In genomic region chr4:39062094-39062493, GRCh38 we compare ENCODE assay signal across 9 cellular contexts. TPM values are rescaled to one million over a fixed set of nuclear protein-coding genes. Genes with fewer than 3 reads are reported as not detected.
DNase-seq lines count a peak whose midpoint lies in the region; ATAC-seq and TF ChIP-seq lines count a peak whose summit lies in the region.
"Had no signal": no experiment of that assay in that cellular context is flagged by ENCODE, and none has a peak within 500 bp of the region (broad histone marks: within the 10 kb centered on the region; RNA-seq: fewer than 3 reads in every experiment).

A gene with protein sequence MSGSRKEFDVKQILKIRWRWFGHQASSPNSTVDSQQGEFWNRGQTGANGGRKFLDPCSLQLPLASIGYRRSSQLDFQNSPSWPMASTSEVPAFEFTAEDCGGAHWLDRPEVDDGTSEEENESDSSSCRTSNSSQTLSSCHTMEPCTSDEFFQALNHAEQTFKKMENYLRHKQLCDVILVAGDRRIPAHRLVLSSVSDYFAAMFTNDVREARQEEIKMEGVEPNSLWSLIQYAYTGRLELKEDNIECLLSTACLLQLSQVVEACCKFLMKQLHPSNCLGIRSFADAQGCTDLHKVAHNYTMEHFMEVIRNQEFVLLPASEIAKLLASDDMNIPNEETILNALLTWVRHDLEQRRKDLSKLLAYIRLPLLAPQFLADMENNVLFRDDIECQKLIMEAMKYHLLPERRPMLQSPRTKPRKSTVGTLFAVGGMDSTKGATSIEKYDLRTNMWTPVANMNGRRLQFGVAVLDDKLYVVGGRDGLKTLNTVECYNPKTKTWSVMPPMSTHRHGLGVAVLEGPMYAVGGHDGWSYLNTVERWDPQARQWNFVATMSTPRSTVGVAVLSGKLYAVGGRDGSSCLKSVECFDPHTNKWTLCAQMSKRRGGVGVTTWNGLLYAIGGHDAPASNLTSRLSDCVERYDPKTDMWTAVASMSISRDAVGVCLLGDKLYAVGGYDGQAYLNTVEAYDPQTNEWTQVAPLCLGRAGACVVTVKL (plus strand): TSS chr4:39062232. CDS start chr4:39062653, 421 bp downstream.

- DNase-seq in EH (ENCODE audit: low read depth) = peak; percentile 13
- peak; percentile 52 for DNase-seq in SK-N-SH
- no peak for DNase-seq in heart left ventricle
- no peak for DNase-seq in omental fat pad (ENCODE audit: low spot score)
- DNase-seq in HPDE6-E6E7 (ENCODE audit: extremely low spot score) = no peak
- DNase-seq in activated effector memory CD4-positive, alpha-beta T cell treated with anti-CD3 and anti-CD28 coated beads, Interleukin-2, amount 50 U/mL, for 16 hours = no peak
- DNase-seq in GM13977 (ENCODE audit: low spot score) = no peak
- no peak for DNase-seq in NCI-H2196 (lab: John Stamatoyannopoulos, UW; ENCODE audit: unreplicated experiment)
- DNase-seq: central memory CD4-positive, alpha-beta T cell had no signal

- CTCF ChIA-PET in SK-N-SH (lab: Yijun Ruan, JAX) = interaction anchor here (0.9 to 4.6 kb wide), 7 partner anchors 11 to 120 kb away, joined by 3 to 24 read pairs (median 7); no protein-coding TSS in a partner anchor

- in situ Hi-C loops in GM13977 (cut with MboI; ENCODE audit: low pct_unique_long_range_greater_than_20kb, low sequenced_read_pairs, unreplicated experiment) = no loop called here

- ATAC-seq in heart left ventricle (no peak), omental fat pad (ENCODE audit: low FRiP score) (no peak)

- H3K9ac ChIP-seq in SK-N-SH = no peak within 1 kb of the TSS

- H3K4me1 ChIP-seq in SK-N-SH (ENCODE audit: control insufficient read depth in 1 of 2, insufficient read depth in 2 of 2, low read depth in 1 of 2, low read length in 1 of 2) (peaks cover 0 to 14% of the 10 kb centered on the region in 2 experiments; a peak in 2 of 4 replicates), heart left ventricle (peaks cover 0 to 17% (median 0%) of the 10 kb centered on the region in 12 donors)

- H3K4me3 ChIP-seq in SK-N-SH (ENCODE audit: low read depth in 2 of 2, low read length in 1 of 2) (peak within 1 kb of the TSS; percentile 33 to 42), heart left ventricle (no peak within 1 kb of the TSS)

- H3K27me3 ChIP-seq in SK-N-SH (ENCODE audit: insufficient read depth) = no peaks in the 10 kb centered on the region
- H3K27me3 ChIP-seq in heart left ventricle = no peaks in the 10 kb centered on the region

- peak within 1 kb of the TSS; percentile 65 for H3K4me2 ChIP-seq in SK-N-SH

- no peaks in the 10 kb centered on the region for H3K9me2 ChIP-seq in SK-N-SH

- no peaks in the 10 kb centered on the region for H3K9me3 ChIP-seq in SK-N-SH
- no peaks in the 10 kb centered on the region for H3K9me3 ChIP-seq in heart left ventricle

- H4K20me1 ChIP-seq in SK-N-SH (ENCODE audit: insufficient read depth) = no peaks in the 10 kb centered on the region; the same call in 1 of the 2 replicates

- peaks cover 72% of the 10 kb centered on the region for H3K79me2 ChIP-seq in SK-N-SH (ENCODE audit: insufficient read depth)

- no peak for TF ChIP-seq RAD21 in SK-N-SH (IDR thresholded peaks at IDR 0.05; ENCODE audit: low read length)

- H3K27ac ChIP-seq in SK-N-SH (ENCODE audit: low read depth in 2 of 2, low read length in 1 of 2) = peak within 1 kb of the TSS; percentile 64 to 80
- no peak within 1 kb of the TSS for H3K27ac ChIP-seq in heart left ventricle

- POLR2A ChIA-PET in SK-N-SH (lab: Yijun Ruan, JAX) = no interaction called here

- 0 out of 4 replicates have a peak, but pooled peaks of 1 of the 2 experiments have one; percentile 28 for TF ChIP-seq EP300 in SK-N-SH (IDR thresholded peaks at IDR 0.05; ENCODE audit: borderline replicate concordance in 1 of 2, low read depth in 1 of 2, low read length in 1 of 2)

- H2AFZ ChIP-seq in SK-N-SH (ENCODE audit: low read depth) = no peak within 1 kb of the TSS

- H3F3A ChIP-seq in SK-N-SH (replicated peaks; ENCODE audit: insufficient read depth) = peaks cover 10% of the 10 kb centered on the region

- WGBS in SK-N-SH (ENCODE audit: low lambda C conversion rate) = 12% methylated on average over 4 of the region's 4 CpGs
- 21 to 32% (median 22%) methylated on average over 4 of the region's 4 CpGs for WGBS in heart left ventricle, 4 donors

- H3K36me3 ChIP-seq in SK-N-SH (replicated peaks in 1 of 2; ENCODE audit: control insufficient read depth in 1 of 2, insufficient read depth in 2 of 2, low read length in 1 of 2) = no peaks in the 10 kb centered on the region
- H3K36me3 ChIP-seq in heart left ventricle = no peaks in the 10 kb centered on the region

- no peak for TF ChIP-seq POLR2A in heart left ventricle (IDR thresholded peaks at IDR 0.05)

- TF ChIP-seq CTCF in SK-N-SH (IDR thresholded peaks at IDR 0.05) (no peak), heart left ventricle (IDR thresholded peaks at IDR 0.05) (no peak), omental fat pad (IDR thresholded peaks at IDR 0.05) (no peak), GM13977 (IDR thresholded peaks at IDR 0.05; ENCODE audit: extremely low read depth, insufficient read depth, missing control alignments) (no peak)

- intact Hi-C loops in heart left ventricle (cut with DNase I) = no loop called here

TF ChIP-seq in SK-N-SH, 30 proteins besides CTCF, POLR2A, EP300 and RAD21:
- peak; percentile 16; the same call in 1 of the 2 replicates for TF ChIP-seq TCF12 (IDR thresholded peaks at IDR 0.05)
- no peak for TF ChIP-seq SMC3 (IDR thresholded peaks at IDR 0.05; ENCODE audit: low read depth, low read length)
- peak; percentile 53 for TF ChIP-seq PBX3 (IDR thresholded peaks at IDR 0.05)
- TF ChIP-seq FOXJ3 (CRISPR knock-in tag; IDR thresholded peaks at IDR 0.05) = no peak
- no peak for TF ChIP-seq JUND (IDR thresholded peaks at IDR 0.05)
- TF ChIP-seq, protein P1, sequence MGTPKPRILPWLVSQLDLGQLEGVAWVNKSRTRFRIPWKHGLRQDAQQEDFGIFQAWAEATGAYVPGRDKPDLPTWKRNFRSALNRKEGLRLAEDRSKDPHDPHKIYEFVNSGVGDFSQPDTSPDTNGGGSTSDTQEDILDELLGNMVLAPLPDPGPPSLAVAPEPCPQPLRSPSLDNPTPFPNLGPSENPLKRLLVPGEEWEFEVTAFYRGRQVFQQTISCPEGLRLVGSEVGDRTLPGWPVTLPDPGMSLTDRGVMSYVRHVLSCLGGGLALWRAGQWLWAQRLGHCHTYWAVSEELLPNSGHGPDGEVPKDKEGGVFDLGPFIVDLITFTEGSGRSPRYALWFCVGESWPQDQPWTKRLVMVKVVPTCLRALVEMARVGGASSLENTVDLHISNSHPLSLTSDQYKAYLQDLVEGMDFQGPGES (IDR thresholded peaks at IDR 0.05; ENCODE audit: low read depth, low read length) = no peak
- no peak for TF ChIP-seq NFIC (IDR thresholded peaks at IDR 0.05; ENCODE audit: borderline replicate concordance)
- TF ChIP-seq, protein P2, sequence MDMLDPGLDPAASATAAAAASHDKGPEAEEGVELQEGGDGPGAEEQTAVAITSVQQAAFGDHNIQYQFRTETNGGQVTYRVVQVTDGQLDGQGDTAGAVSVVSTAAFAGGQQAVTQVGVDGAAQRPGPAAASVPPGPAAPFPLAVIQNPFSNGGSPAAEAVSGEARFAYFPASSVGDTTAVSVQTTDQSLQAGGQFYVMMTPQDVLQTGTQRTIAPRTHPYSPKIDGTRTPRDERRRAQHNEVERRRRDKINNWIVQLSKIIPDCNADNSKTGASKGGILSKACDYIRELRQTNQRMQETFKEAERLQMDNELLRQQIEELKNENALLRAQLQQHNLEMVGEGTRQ (IDR thresholded peaks at IDR 0.05; ENCODE audit: borderline replicate concordance, low read depth, low read length) = no peak
- TF ChIP-seq EZH2phosphoT487 (IDR thresholded peaks at IDR 0.05; ENCODE audit: borderline replicate concordance, low read depth) = no peak
- peak; percentile 16; the same call in 1 of the 2 replicates for TF ChIP-seq MXI1 (IDR thresholded peaks at IDR 0.05; ENCODE audit: low read depth, low read length)

RNA-seq across cellular contexts. Expression of the gene that starts here (rescaled TPM):
- 33.1 and 37.0 TPM in 2 replicates for polyA plus RNA-seq in SK-N-SH (2012; rRNA removed)
- polyA plus RNA-seq in SK-N-SH (2012; cell fraction: cytosol; rRNA removed) = 46.6 and 47.9 TPM in 2 replicates
- polyA plus RNA-seq in SK-N-SH (2012; cell fraction: nucleus; rRNA removed) = 11.8 and 21.8 TPM in 2 replicates
- 10 to 100 TPM in 7 of 9 donors, 1 to 10 TPM in 2; 8.6 to 28.5 (median 14.9) TPM for total RNA-seq in heart left ventricle
- polyA plus RNA-seq in heart left ventricle = 10 to 100 TPM in 1 of 2 donors, 1 to 10 TPM in 1; 3.3 to 10.7 TPM
- total RNA-seq in omental fat pad = 10 to 100 TPM; 26.1 to 67.1 (median 53.5) TPM

Comparison
In these comparisons a context has a peak if more than half of its experiments do, and no peak if none do; other contexts are left out.
1. DNase-seq: peak in EH (single experiment) and SK-N-SH (single experiment); none in heart left ventricle (0 of 5), omental fat pad (single experiment), HPDE6-E6E7 (single experiment), activated effector memory CD4-positive, alpha-beta T cell treated with anti-CD3 and anti-CD28 coated beads, Interleukin-2, amount 50 U/mL, for 16 hours (single experiment), GM13977 (single experiment) and NCI-H2196 (single experiment).
2. H3K27ac ChIP-seq: peak in SK-N-SH (2 of 2); none in heart left ventricle (0 of 12).
3. H3K4me3 ChIP-seq: peak in SK-N-SH (2 of 2); none in heart left ventricle (0 of 12).